21 cellular contexts compared by ENCODE assay signal in the genomic region with DNA sequence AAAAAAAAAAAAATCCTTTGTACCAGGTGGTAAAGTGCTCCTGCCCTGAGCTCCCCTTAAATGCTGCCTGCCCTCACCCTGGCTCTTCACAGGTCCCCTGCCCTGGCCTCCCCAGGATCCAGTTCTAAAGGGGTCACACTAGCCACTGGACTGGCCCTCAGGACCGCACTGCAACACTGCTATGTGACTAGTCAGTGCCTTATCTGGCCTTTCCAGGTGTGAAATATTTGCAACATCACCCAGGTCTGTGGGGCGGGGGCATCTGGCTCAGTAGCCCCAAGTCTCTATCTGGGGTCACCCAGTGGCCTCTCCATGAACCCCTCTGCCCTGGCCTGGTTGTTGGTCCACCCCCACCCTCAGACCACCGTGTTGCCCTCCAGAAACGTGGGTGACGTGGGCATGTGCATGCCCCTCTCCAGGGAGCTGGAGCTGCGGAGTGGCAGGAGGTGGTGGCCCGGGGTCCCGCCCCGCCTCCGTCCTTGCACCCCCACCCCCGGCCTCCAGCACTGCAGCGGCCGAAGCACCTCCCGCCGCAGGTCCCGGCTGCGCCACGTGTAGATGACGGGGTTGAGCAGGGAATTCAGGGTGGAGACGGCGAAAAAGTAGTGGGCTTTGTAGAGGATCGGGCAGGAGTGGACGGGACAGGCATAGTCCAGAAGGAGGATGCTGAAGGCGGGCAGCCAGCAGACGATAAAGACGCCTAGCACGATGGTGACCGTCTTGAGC.
"Had no signal": no experiment of that assay in that cellular context is flagged by ENCODE, and none has a peak within 500 bp of the region (broad histone marks: within the 10 kb centered on the region; RNA-seq: fewer than 3 reads in every experiment).

No MANE protein-coding gene starts in this region.

- ATAC-seq: sciatic nerve; stimulated activated memory B cell treated with anti-CD40 and anti-IgM and Interleukin-4, amounts not matched to agents 10 μg/mL and 1 μg/mL and 100 μg/mL, for 72 hours had no signal

- H3K4me3 Mint-ChIP-seq: naive B cell; stimulated activated memory B cell treated with anti-CD40 and anti-IgM and Interleukin-4, amounts not matched to agents 10 μg/mL and 1 μg/mL and 100 μg/mL, for 72 hours had no signal

- H3K36me3 ChIP-seq: neutrophil, transverse colon had no signal

- H3K4me3 ChIP-seq: coronary artery, dorsolateral prefrontal cortex, spleen, stomach, thoracic aorta, transverse colon had no signal

- H3K27ac ChIP-seq: coronary artery, dorsolateral prefrontal cortex, neutrophil, spleen, thoracic aorta, transverse colon had no signal

- H3K27ac Mint-ChIP-seq: stimulated activated memory B cell treated with anti-CD40 and anti-IgM and Interleukin-4, amounts not matched to agents 10 μg/mL and 1 μg/mL and 100 μg/mL, for 72 hours had no signal

- H3K27me3 Mint-ChIP-seq: stimulated activated memory B cell treated with anti-CD40 and anti-IgM and Interleukin-4, amounts not matched to agents 10 μg/mL and 1 μg/mL and 100 μg/mL, for 72 hours had no signal

- H3K9me3 Mint-ChIP-seq: naive B cell; nephron; stimulated activated memory B cell treated with anti-CD40 and anti-IgM and Interleukin-4, amounts not matched to agents 10 μg/mL and 1 μg/mL and 100 μg/mL, for 72 hours had no signal

- H3K36me3 Mint-ChIP-seq: naive B cell had no signal

- DNase-seq: dorsolateral prefrontal cortex; effector CD8-positive, alpha-beta T cell; foreskin melanocyte; head of caudate nucleus; hippocampal formation; kidney glomerular epithelial cell; mesendoderm; naive B cell; spleen; stimulated activated CD4-positive, alpha-beta T cell treated with anti-CD3 and anti-CD28 coated beads, Interleukin-15, amount 100 ng/mL, for 24 hours; stimulated activated CD4-positive, alpha-beta T cell treated with anti-CD3 and anti-CD28 coated beads, Interleukin-1b, Interleukin-23, amount 100 ng/mL, for 48 hours; stimulated activated CD4-positive, alpha-beta T cell treated with anti-CD3 and anti-CD28 coated beads, Interleukin-4, amount 100 ng/mL, for 24 hours; stomach; substantia nigra; transverse colon had no signal

- H3K9me3 ChIP-seq: neutrophil, spleen, stomach, thoracic aorta, transverse colon had no signal
